ENCODE assay signal across 25 cellular contexts in genomic region chr7:19284596-19285300, GRCh38.
DNase-seq lines count a peak whose midpoint lies in the region; ATAC-seq and TF ChIP-seq lines count a peak whose summit lies in the region.
"Had no signal": no experiment of that assay in that cellular context is flagged by ENCODE, and none has a peak within 500 bp of the region (broad histone marks: within the 10 kb centered on the region; RNA-seq: fewer than 3 reads in every experiment).

No MANE protein-coding gene starts in this region.

- TF ChIP-seq RAD21 in HCT116 (IDR thresholded peaks at IDR 0.05; ENCODE audit: low read depth), result no peak

- no peaks in the 10 kb centered on the region for H3K79me2 ChIP-seq in HCT116 (ENCODE audit: insufficient read depth, low read length)

- no peak overlapping the region for H3K9ac ChIP-seq in HCT116 (ENCODE audit: low read length)

- no peaks in the 10 kb centered on the region for H3K36me3 ChIP-seq in HCT116 (ENCODE audit: control insufficient read depth in 1 of 2, insufficient read depth in 2 of 2, low read length in 2 of 2)
- H3K36me3 ChIP-seq: ascending aorta, pancreas, Peyer's patch had no signal

- intact Hi-C loops in HCT116 (cut with micrococcal nuclease), result no loop called here

- DNase-seq in AG08395 (ENCODE audit: low spot score) (peak; percentile 7), HCT116 (ENCODE audit: low read depth, low spot score) (no peak), amniotic epithelial cell (ENCODE audit: low read depth) (peak; percentile 91), fibroblast of the aortic adventitia (ENCODE audit: low read depth) (peak; percentile 64), G401 (ENCODE audit: low spot score) (no peak), NCI-H2196 treated with DMSO at 0.1 percent for 48 hours (lab: John Stamatoyannopoulos, UW; ENCODE audit: unreplicated experiment) (no peak), HK-2 (ENCODE audit: unreplicated experiment) (no peak)
- DNase-seq: activated CD4-positive, alpha-beta T cell treated with anti-CD3 and anti-CD28 coated beads, Interleukin-2, amount 10 ng/mL, durations not matched to agents 24 days and 14 days; activated CD8-positive, alpha-beta memory T cell treated with anti-CD3 and anti-CD28 coated beads, Interleukin-2, amount 10 ng/mL, durations not matched to agents 7 days and 5 days; activated naive CD4-positive, alpha-beta T cell treated with anti-CD3 and anti-CD28 coated beads, Interleukin-2, amount 50 U/mL, for 16 hours; CD4-positive, alpha-beta T cell; DMS153; hypothalamus; left ventricle myocardium superior; midbrain; NCI-H524; pancreas; Peyer's patch; right cardiac atrium; stimulated activated CD8-positive, alpha-beta memory T cell treated with anti-CD3 and anti-CD28 coated beads, Interleukin-4, amount 100 ng/mL, for 48 hours; substantia nigra had no signal

- no peak for TF ChIP-seq POLR2A in HCT116 (IDR thresholded peaks at IDR 0.05; ENCODE audit: borderline replicate concordance, extremely low read depth, insufficient read depth, insufficient read length)

- H3K4me2 ChIP-seq in HCT116 (ENCODE audit: low read length), result no peak overlapping the region
- H3K4me2 ChIP-seq: A549 had no signal

- H3K27ac ChIP-seq in HCT116 (ENCODE audit: low read depth, low read length), result no peak overlapping the region
- H3K27ac ChIP-seq: A549, ascending aorta, pancreas, Peyer's patch had no signal

- no TSS peak for BruUV-seq in HCT116 (replicated peaks; lab: Mats Ljungman, UMichigan)

- H3K9me3 ChIP-seq in HCT116 (ENCODE audit: control insufficient read depth in 1 of 2, insufficient read depth in 1 of 2, low read depth in 1 of 2, low read length in 2 of 2), result no peaks in the 10 kb centered on the region
- H3K9me3 ChIP-seq: A549, ascending aorta, pancreas, Peyer's patch had no signal

- no peak for TF ChIP-seq CTCF in HCT116 (IDR thresholded peaks at IDR 0.05 in 2 of 3, conservative IDR thresholded peaks at IDR 0.05 in 1 of 3; ENCODE audit: borderline replicate concordance in 1 of 3, insufficient read depth in 1 of 3, low read depth in 2 of 3, low read length in 2 of 3)
- TF ChIP-seq CTCF in fibroblast of the aortic adventitia (IDR thresholded peaks at IDR 0.05; ENCODE audit: insufficient read depth, low read length), result no peak

- in situ Hi-C loops in G401 (cut with HindIII; ENCODE audit: low sequenced_read_pairs), result no loop called here

- no peak for ATAC-seq in HCT116
- no peak for ATAC-seq in GM19328 (IDR thresholded peaks at IDR 0.05; ENCODE audit: unreplicated experiment)
- ATAC-seq: A549; activated CD8-positive, alpha-beta memory T cell treated with anti-CD3 and anti-CD28 coated beads, Interleukin-2, amount 10 ng/mL, durations not matched to agents 7 days and 5 days; left ventricle myocardium superior; natural killer cell treated with Interleukin-12 subunit alpha and Interleukin-12 subunit beta and Interleukin-15 and Interleukin-18, amount 100 ng/mL, for 72 hours; pancreas; right cardiac atrium had no signal

- H3K9me2 ChIP-seq in HCT116 (ENCODE audit: insufficient read depth), result no peaks in the 10 kb centered on the region

- CTCF ChIA-PET in HCT116 (lab: Charles Lee), result no interaction called here

- H2AFZ ChIP-seq in HCT116 (ENCODE audit: low read depth, low read length, poor library complexity, severe bottlenecking), result peak overlapping the region; percentile 12

- H3K27me3 ChIP-seq in HCT116 (ENCODE audit: insufficient read depth, low read length), result no peaks in the 10 kb centered on the region
- H3K27me3 ChIP-seq: ascending aorta, Peyer's patch had no signal

- H4K20me1 ChIP-seq in HCT116 (ENCODE audit: insufficient read depth), result no peaks in the 10 kb centered on the region

- no peaks in the 10 kb centered on the region for H3K4me1 ChIP-seq in HCT116 (ENCODE audit: control insufficient read depth in 1 of 2, insufficient read depth in 2 of 2, low read length in 2 of 2)
- H3K4me1 ChIP-seq: A549, ascending aorta, pancreas, Peyer's patch had no signal

- POLR2A ChIA-PET in HCT116 (lab: Charles Lee), result no interaction called here

- RAD21 ChIA-PET in HCT116 (lab: Charles Lee; ENCODE audit: low non-redundant PET in 1 of 2, low total read pairs in 2 of 2, uncharacterized antibody in 2 of 2, unreplicated experiment in 2 of 2), result no interaction called here

- H3K4me3 ChIP-seq in HCT116 (replicated peaks in 1 of 2; ENCODE audit: low read depth in 1 of 2, low read length in 2 of 2) (no peak overlapping the region), fibroblast of the aortic adventitia (ENCODE audit: low read depth, low read length) (no peak overlapping the region)
- H3K4me3 ChIP-seq: A549, ascending aorta, pancreas, Peyer's patch had no signal

TF ChIP-seq in HCT116, 20 proteins besides CTCF, POLR2A, EP300 and RAD21:
- TF ChIP-seq SIN3A (IDR thresholded peaks at IDR 0.05; ENCODE audit: low read depth), result no peak
- no peak for TF ChIP-seq POLR2AphosphoS5 (IDR thresholded peaks at IDR 0.05; ENCODE audit: low read depth, low read length)
- no peak for TF ChIP-seq TCF7L2 (IDR thresholded peaks at IDR 0.05; ENCODE audit: borderline replicate concordance, extremely low read depth, insufficient read depth, insufficient read length)
- no peak for TF ChIP-seq FOSL1 (IDR thresholded peaks at IDR 0.05; ENCODE audit: low read depth)
- TF ChIP-seq JUND (IDR thresholded peaks at IDR 0.05), result no peak
- no peak for TF ChIP-seq EGR1 (IDR thresholded peaks at IDR 0.05; ENCODE audit: low read depth)
- no peak for TF ChIP-seq ELF1 (IDR thresholded peaks at IDR 0.05; ENCODE audit: borderline replicate concordance, low read depth)
- no peak for TF ChIP-seq EZH2 (IDR thresholded peaks at IDR 0.05)
- TF ChIP-seq YY1 (IDR thresholded peaks at IDR 0.05; ENCODE audit: extremely low read depth, insufficient replicate concordance, low read depth, low read length), result no peak
- no peak for TF ChIP-seq EZH2phosphoT487 (IDR thresholded peaks at IDR 0.05; ENCODE audit: borderline replicate concordance)
- no peak for TF ChIP-seq CEBPB (IDR thresholded peaks at IDR 0.05; ENCODE audit: low read depth)
- no peak for TF ChIP-seq ZBTB33 (IDR thresholded peaks at IDR 0.05; ENCODE audit: extremely low read depth, insufficient replicate concordance, low read length)
- TF ChIP-seq CBX3 (IDR thresholded peaks at IDR 0.05; ENCODE audit: low read depth), result no peak
- TF ChIP-seq, protein P1, sequence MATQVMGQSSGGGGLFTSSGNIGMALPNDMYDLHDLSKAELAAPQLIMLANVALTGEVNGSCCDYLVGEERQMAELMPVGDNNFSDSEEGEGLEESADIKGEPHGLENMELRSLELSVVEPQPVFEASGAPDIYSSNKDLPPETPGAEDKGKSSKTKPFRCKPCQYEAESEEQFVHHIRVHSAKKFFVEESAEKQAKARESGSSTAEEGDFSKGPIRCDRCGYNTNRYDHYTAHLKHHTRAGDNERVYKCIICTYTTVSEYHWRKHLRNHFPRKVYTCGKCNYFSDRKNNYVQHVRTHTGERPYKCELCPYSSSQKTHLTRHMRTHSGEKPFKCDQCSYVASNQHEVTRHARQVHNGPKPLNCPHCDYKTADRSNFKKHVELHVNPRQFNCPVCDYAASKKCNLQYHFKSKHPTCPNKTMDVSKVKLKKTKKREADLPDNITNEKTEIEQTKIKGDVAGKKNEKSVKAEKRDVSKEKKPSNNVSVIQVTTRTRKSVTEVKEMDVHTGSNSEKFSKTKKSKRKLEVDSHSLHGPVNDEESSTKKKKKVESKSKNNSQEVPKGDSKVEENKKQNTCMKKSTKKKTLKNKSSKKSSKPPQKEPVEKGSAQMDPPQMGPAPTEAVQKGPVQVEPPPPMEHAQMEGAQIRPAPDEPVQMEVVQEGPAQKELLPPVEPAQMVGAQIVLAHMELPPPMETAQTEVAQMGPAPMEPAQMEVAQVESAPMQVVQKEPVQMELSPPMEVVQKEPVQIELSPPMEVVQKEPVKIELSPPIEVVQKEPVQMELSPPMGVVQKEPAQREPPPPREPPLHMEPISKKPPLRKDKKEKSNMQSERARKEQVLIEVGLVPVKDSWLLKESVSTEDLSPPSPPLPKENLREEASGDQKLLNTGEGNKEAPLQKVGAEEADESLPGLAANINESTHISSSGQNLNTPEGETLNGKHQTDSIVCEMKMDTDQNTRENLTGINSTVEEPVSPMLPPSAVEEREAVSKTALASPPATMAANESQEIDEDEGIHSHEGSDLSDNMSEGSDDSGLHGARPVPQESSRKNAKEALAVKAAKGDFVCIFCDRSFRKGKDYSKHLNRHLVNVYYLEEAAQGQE (IDR thresholded peaks at IDR 0.05; ENCODE audit: low read depth), result no peak
- no peak for TF ChIP-seq ZFX (IDR thresholded peaks at IDR 0.05)
- TF ChIP-seq, protein P2, sequence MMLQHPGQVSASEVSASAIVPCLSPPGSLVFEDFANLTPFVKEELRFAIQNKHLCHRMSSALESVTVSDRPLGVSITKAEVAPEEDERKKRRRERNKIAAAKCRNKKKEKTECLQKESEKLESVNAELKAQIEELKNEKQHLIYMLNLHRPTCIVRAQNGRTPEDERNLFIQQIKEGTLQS (IDR thresholded peaks at IDR 0.05), result no peak
- TF ChIP-seq SP1 (IDR thresholded peaks at IDR 0.05; ENCODE audit: low read depth), result no peak
- TF ChIP-seq SRF (IDR thresholded peaks at IDR 0.05; ENCODE audit: low read depth), result no peak

Comparison
In these comparisons a context has a peak if more than half of its experiments do, and no peak if none do; other contexts are left out.
1. DNase-seq: peak in AG08395 (single experiment), amniotic epithelial cell (single experiment) and fibroblast of the aortic adventitia (single experiment); none in HCT116 (single experiment), G401 (single experiment), NCI-H2196 treated with DMSO at 0.1 percent for 48 hours (single experiment) and HK-2 (single experiment).